20 cellular contexts compared by ENCODE assay signal in the genomic region with DNA sequence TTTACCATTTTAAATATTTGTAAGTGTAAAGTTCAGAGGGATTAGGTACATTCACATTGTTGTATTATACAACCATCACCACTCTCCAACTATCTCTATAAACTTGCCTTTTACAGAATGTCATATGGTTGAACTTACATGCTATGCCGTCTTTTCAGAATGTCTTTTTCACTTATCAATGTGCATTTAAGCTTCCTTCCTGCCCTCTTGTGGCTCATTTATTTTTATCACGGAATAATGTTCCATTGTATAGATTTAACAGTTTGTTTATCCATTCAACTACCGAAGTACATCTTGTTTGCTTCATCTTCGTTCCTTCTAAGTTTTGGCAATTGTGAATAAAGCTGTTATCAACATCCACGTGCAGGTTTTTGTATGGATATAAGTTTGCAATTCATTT.
DNase-seq lines count a peak whose midpoint lies in the region; ATAC-seq, FAIRE-seq and TF ChIP-seq lines count a peak whose summit lies in the region.
"Had no signal": no experiment of that assay in that cellular context is flagged by ENCODE, and none has a peak within 500 bp of the region (broad histone marks: within the 10 kb centered on the region; RNA-seq: fewer than 3 reads in every experiment).

No MANE protein-coding gene starts in this region.

- TF ChIP-seq CTCF in OCI-LY3 (IDR thresholded peaks at IDR 0.05; ENCODE audit: low read depth, low read length): peak; percentile 19
- TF ChIP-seq CTCF in endodermal cell (conservative IDR thresholded peaks at IDR 0.05): peak; percentile 38

- no peak overlapping the region for H2AFZ ChIP-seq in OCI-LY3 (ENCODE audit: low read depth, low read length)

- H3K9ac ChIP-seq in OCI-LY3 (ENCODE audit: low read length) (no peak overlapping the region), endodermal cell (ENCODE audit: extremely low read depth, low read length, poor library complexity, severe bottlenecking) (no peak overlapping the region)

- H3K27me3 ChIP-seq in OCI-LY3 (ENCODE audit: low read depth, low read length): peaks cover 14% of the 10 kb centered on the region; the same call in 1 of the 2 replicates
- no peaks in the 10 kb centered on the region for H3K27me3 ChIP-seq in endodermal cell (ENCODE audit: control insufficient read depth, insufficient read depth, low read length, poor library complexity, severe bottlenecking)
- no peaks in the 10 kb centered on the region for H3K27me3 ChIP-seq in small intestine (ENCODE audit: control insufficient read depth in 2 of 2, insufficient read depth in 2 of 2, low read length in 2 of 2)
- H3K27me3 ChIP-seq: MG63 had no signal

- H3K9me3 Mint-ChIP-seq in endodermal cell: no peaks in the 10 kb centered on the region
- H3K9me3 Mint-ChIP-seq: stimulated activated naive CD8-positive, alpha-beta T cell treated with anti-CD3 and anti-CD28 coated beads, Interleukin-15, Interleukin-2, amounts not matched to agents 100 ng/mL and 50 ng/mL, for 24 hours had no signal

- H3K27me3 Mint-ChIP-seq in endodermal cell (ENCODE audit: insufficient read depth): no peaks in the 10 kb centered on the region
- H3K27me3 Mint-ChIP-seq: stimulated activated naive CD8-positive, alpha-beta T cell treated with anti-CD3 and anti-CD28 coated beads, Interleukin-15, Interleukin-2, amounts not matched to agents 100 ng/mL and 50 ng/mL, for 24 hours had no signal

- no peak overlapping the region for H3K4me2 ChIP-seq in OCI-LY3 (ENCODE audit: low read length)

- H3K9me3 ChIP-seq in OCI-LY3 (ENCODE audit: insufficient read depth, low read length) (no peaks in the 10 kb centered on the region), endodermal cell (ENCODE audit: control insufficient read depth, low read length) (no peaks in the 10 kb centered on the region), small intestine (ENCODE audit: control insufficient read depth, low read depth) (no peaks in the 10 kb centered on the region)
- H3K9me3 ChIP-seq: Caco-2, MG63 had no signal

- H3K36me3 Mint-ChIP-seq in endodermal cell (ENCODE audit: low read depth): peaks cover 7% of the 10 kb centered on the region
- H3K36me3 Mint-ChIP-seq: activated naive CD4-positive, alpha-beta T cell treated with anti-CD3 and anti-CD28 coated beads, Interleukin-2, amount 50 U/mL, for 24 hours had no signal

- H3K27ac ChIP-seq in OCI-LY3 (ENCODE audit: low read length): no peak overlapping the region
- H3K27ac ChIP-seq in endodermal cell (ENCODE audit: low read depth, low read length): no peak overlapping the region
- H3K27ac ChIP-seq in small intestine (ENCODE audit: low read depth in 1 of 2, low read length in 1 of 2): no peak overlapping the region

- no peaks in the 10 kb centered on the region for H3K36me3 ChIP-seq in OCI-LY3 (replicated peaks; ENCODE audit: low read depth, low read length)
- no peaks in the 10 kb centered on the region for H3K36me3 ChIP-seq in endodermal cell (ENCODE audit: control insufficient read depth, insufficient read depth, low read length)
- no peaks in the 10 kb centered on the region for H3K36me3 ChIP-seq in small intestine (ENCODE audit: control insufficient read depth in 2 of 2, insufficient read depth in 2 of 2, low read length in 2 of 2)
- H3K36me3 ChIP-seq: MG63 had no signal

- H3K4me1 Mint-ChIP-seq in endodermal cell: peaks cover 23% of the 10 kb centered on the region
- H3K4me1 Mint-ChIP-seq: activated naive CD4-positive, alpha-beta T cell treated with anti-CD3 and anti-CD28 coated beads, Interleukin-2, amount 50 U/mL, for 24 hours had no signal

- FAIRE-seq in small intestine (lab: Jason Lieb, UNC): no peak
- FAIRE-seq: A204.1, endometrium had no signal

- H3K4me3 Mint-ChIP-seq in endodermal cell: no peak overlapping the region
- H3K4me3 Mint-ChIP-seq: activated naive CD4-positive, alpha-beta T cell treated with anti-CD3 and anti-CD28 coated beads, Interleukin-2, amount 50 U/mL, for 24 hours; stimulated activated naive CD8-positive, alpha-beta T cell treated with anti-CD3 and anti-CD28 coated beads, Interleukin-15, Interleukin-2, amounts not matched to agents 100 ng/mL and 50 ng/mL, for 24 hours had no signal

- H3K27ac Mint-ChIP-seq in endodermal cell: no peak overlapping the region
- H3K27ac Mint-ChIP-seq: stimulated activated naive CD8-positive, alpha-beta T cell treated with anti-CD3 and anti-CD28 coated beads, Interleukin-15, Interleukin-2, amounts not matched to agents 100 ng/mL and 50 ng/mL, for 24 hours had no signal

- H3K4me3 ChIP-seq in OCI-LY3 (ENCODE audit: low read length) (no peak overlapping the region), endodermal cell (ENCODE audit: low read length) (no peak overlapping the region), small intestine (ENCODE audit: low read depth in 1 of 2, low read length in 2 of 2) (no peak overlapping the region)
- H3K4me3 ChIP-seq: MG63 had no signal

- no peaks in the 10 kb centered on the region for H3K79me2 ChIP-seq in OCI-LY3 (ENCODE audit: low read length)

- no peaks in the 10 kb centered on the region for H3K4me1 ChIP-seq in OCI-LY3 (ENCODE audit: low read length)
- H3K4me1 ChIP-seq in endodermal cell (ENCODE audit: control insufficient read depth, insufficient read depth, low read length): no peaks in the 10 kb centered on the region
- H3K4me1 ChIP-seq in small intestine (ENCODE audit: control insufficient read depth in 2 of 2, insufficient read depth in 1 of 2, low read depth in 1 of 2, low read length in 1 of 2): no peaks in the 10 kb centered on the region

- ATAC-seq in HG03175 (IDR thresholded peaks at IDR 0.05; ENCODE audit: unreplicated experiment): no peak
- ATAC-seq: Right ventricle myocardium inferior had no signal

- no peaks in the 10 kb centered on the region for H4K20me1 ChIP-seq in OCI-LY3 (ENCODE audit: insufficient read depth, low read length)

- DNase-seq in NCI-H446 treated with DMSO at 0.1 percent for 48 hours (lab: John Stamatoyannopoulos, UW) (peak; percentile 25), NCI-H446 (lab: John Stamatoyannopoulos, UW) (no peak), endodermal cell (no peak), small intestine (peak; percentile 25), NCI-H524 (lab: John Stamatoyannopoulos, UW) (no peak), dermis blood vessel endothelial cell (no peak)
- DNase-seq: activated CD4-positive, alpha-beta T cell treated with anti-CD3 and anti-CD28 coated beads, Interleukin-2, amount 50 U/mL, for 1 hour; Caco-2; caudate nucleus; MG63; NCI-H2081; posterior cingulate gyrus; stimulated activated CD4-positive, alpha-beta T cell treated with anti-CD3 and anti-CD28 coated beads, Interleukin-12 subunit alpha, Interleukin-12 subunit beta, amount 100 ng/mL, for 4 hours had no signal

- 86 to 91% methylated on average over 4 to 5 of the region's 5 CpGs for WGBS in endodermal cell (ENCODE audit: insufficient coverage in 1 of 2, insufficient read length in 1 of 2), 2 experiments
- 5 to 27% (median 15%) methylated on average over 5 of the region's 5 CpGs for WGBS in small intestine, 3 donors

Comparison
In these comparisons a context has a peak if more than half of its experiments do, and no peak if none do; other contexts are left out.
1. DNase-seq: peak in NCI-H446 treated with DMSO at 0.1 percent for 48 hours (single experiment) and small intestine (single experiment); none in NCI-H446 (0 of 2), endodermal cell (single experiment), NCI-H524 (0 of 2) and dermis blood vessel endothelial cell (single experiment).